ENCODE assay signal across 30 cellular contexts in the genomic region with DNA sequence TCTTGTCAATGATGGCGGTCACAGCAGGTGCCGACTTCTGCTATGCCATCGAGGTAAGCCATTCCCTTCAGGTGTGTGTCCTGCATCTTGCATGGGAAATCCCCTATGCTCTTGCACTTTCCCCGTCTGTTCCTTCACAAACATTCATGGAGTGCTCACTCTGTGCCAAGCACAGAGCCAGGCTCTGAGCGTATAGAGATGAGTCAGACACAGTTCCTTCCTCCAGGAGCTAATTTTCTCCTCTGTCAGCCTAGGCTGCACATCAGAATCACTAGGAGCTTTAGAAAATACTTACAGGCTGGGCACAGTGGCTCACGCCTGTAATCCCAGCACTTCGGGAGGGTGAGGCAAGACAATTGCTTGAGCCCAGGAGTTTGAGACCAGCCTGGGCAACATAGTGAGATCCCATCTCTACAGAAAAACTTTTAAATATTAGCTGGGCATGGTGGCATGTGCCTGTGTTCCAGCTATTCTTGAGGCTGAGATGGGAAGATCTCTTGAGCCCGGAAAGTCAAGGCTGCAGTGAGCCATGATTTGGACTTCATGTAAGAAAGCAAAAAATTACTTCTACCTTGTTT. TPM values are rescaled to one million over a fixed set of nuclear protein-coding genes. Genes with fewer than 3 reads are reported as not detected.
DNase-seq lines count a peak whose midpoint lies in the region; ATAC-seq and TF ChIP-seq lines count a peak whose summit lies in the region.
"Had no signal": no experiment of that assay in that cellular context is flagged by ENCODE, and none has a peak within 500 bp of the region (broad histone marks: within the 10 kb centered on the region; RNA-seq: fewer than 3 reads in every experiment).

No MANE protein-coding gene starts in this region.

- H4K20me1 ChIP-seq in PC-3 (ENCODE audit: low read length): no peaks in the 10 kb centered on the region

- peaks cover 0 to 13% (median 8%) of the 10 kb centered on the region in 3 donors for H3K4me1 Mint-ChIP-seq in T-cell

- H3K27me3 ChIP-seq in PC-3 (ENCODE audit: low read length): no peaks in the 10 kb centered on the region
- H3K27me3 ChIP-seq: BLaER1 treated with 17β-estradiol and CSF1 and Interleukin-3, amounts not matched to agents 10 nM and 100 nM had no signal

- DNase-seq in PC-3 (no peak), coronary artery (ENCODE audit: low spot score) (peak; percentile 64), iris pigment epithelial cell (ENCODE audit: low read depth) (peak; percentile 53), SKM-1 treated with dmso at 0.1 percent for 144 hours (lab: John Stamatoyannopoulos, UW; ENCODE audit: unreplicated experiment) (no peak), midbrain (lab: John Stamatoyannopoulos, UW) (no peak), T-cell (no peak)
- DNase-seq: AML-193; CD4-positive, alpha-beta memory T cell; COR-L47; DMS79; EL; GDM1; GOT3; HCEC 1CT; Kasumi-1; MV-4-11; NCI-H1105; NCI-H1436 treated with DMSO at 0.1 percent for 48 hours; NCI-H187 treated with DMSO at 0.1 percent for 48 hours; NCI-H2171 treated with DMSO at 0.1 percent for 48 hours; NCI-H524; NCI-H82; RPMI8226; SHP77 had no signal

- H3K4me2 ChIP-seq in PC-3 (ENCODE audit: low read length): no peak overlapping the region
- H3K4me2 ChIP-seq: A549 had no signal

- H3F3A ChIP-seq in PC-3 (ENCODE audit: low read length, unreplicated experiment): no peaks in the 10 kb centered on the region

- H2AFZ ChIP-seq in PC-3 (ENCODE audit: low read length): no peak overlapping the region

- H3K9ac ChIP-seq in PC-3 (ENCODE audit: low read length): no peak overlapping the region

- POLR2A ChIA-PET in HEK293 (lab: Yijun Ruan, JAX) (interaction anchor here (1.2 kb wide), 1 partner anchor 14 kb away, joined by 7 read pairs; a partner anchor contains a TSS), PC-3 (lab: Charles Lee; ENCODE audit: unreplicated experiment) (no interaction called here), T-cell (lab: Charles Lee) (no interaction called here)

- H3K9me2 ChIP-seq in PC-3 (replicated peaks; ENCODE audit: low read length): no peaks in the 10 kb centered on the region

- TF ChIP-seq CTCF in HEK293 (tag by site-specific recombination; IDR thresholded peaks at IDR 0.05) (no peak), PC-3 (conservative IDR thresholded peaks at IDR 0.05; ENCODE audit: low read depth, low read length) (no peak), coronary artery (IDR thresholded peaks at IDR 0.05) (no peak)

- H3K27ac Mint-ChIP-seq in T-cell: no peak overlapping the region

- H3K4me3 ChIP-seq in HEK293 (ENCODE audit: low read depth, low read length) (no peak overlapping the region), PC-3 (ENCODE audit: low read length) (no peak overlapping the region), coronary artery (no peak overlapping the region)
- H3K4me3 ChIP-seq: A549; BLaER1 treated with 17β-estradiol and CSF1 and Interleukin-3, amounts not matched to agents 10 nM and 100 nM; GM12878 had no signal

- intact Hi-C loops in PC-3 (cut with micrococcal nuclease): no loop called here

- H3K36me3 ChIP-seq in HEK293 (ENCODE audit: control insufficient read depth in 2 of 2, insufficient read depth in 1 of 2, low read length in 2 of 2) (peaks cover 12 to 58% of the 10 kb centered on the region in 2 experiments; a peak in 2 of 3 replicates), PC-3 (ENCODE audit: low read depth, low read length) (peaks cover 10% of the 10 kb centered on the region; the same call in 1 of the 2 replicates)

- H3K27ac ChIP-seq in HEK293 (ENCODE audit: extremely low read depth, low read depth, low read length): no peak overlapping the region
- H3K27ac ChIP-seq in PC-3 (ENCODE audit: low read length): no peak overlapping the region
- no peak overlapping the region for H3K27ac ChIP-seq in coronary artery
- H3K27ac ChIP-seq: A549, HL-60 had no signal

- BruUV-seq in PC-3 (replicated peaks; lab: Mats Ljungman, UMichigan): no TSS peak

- H3K9me3 Mint-ChIP-seq in T-cell: no peaks in the 10 kb centered on the region
- H3K9me3 Mint-ChIP-seq: CD4-positive, alpha-beta memory T cell had no signal

- no peaks in the 10 kb centered on the region for H3K27me3 Mint-ChIP-seq in T-cell
- H3K27me3 Mint-ChIP-seq: CD4-positive, alpha-beta memory T cell had no signal

- H3K9me3 ChIP-seq in HEK293 (ENCODE audit: control insufficient read depth, insufficient read depth, low read depth, low read length): no peaks in the 10 kb centered on the region
- no peaks in the 10 kb centered on the region for H3K9me3 ChIP-seq in PC-3 (ENCODE audit: low read length)
- H3K9me3 ChIP-seq: A549; BLaER1 treated with 17β-estradiol and CSF1 and Interleukin-3, amounts not matched to agents 10 nM and 100 nM had no signal

- H3K79me2 ChIP-seq in PC-3 (ENCODE audit: low read length): no peaks in the 10 kb centered on the region

- CTCF ChIA-PET in HEK293 (lab: Yijun Ruan, JAX): interaction anchor here (0.6 to 1.4 kb wide), 3 partner anchors 14 to 63 kb away, joined by 3 to 5 read pairs (median 3); a partner anchor contains a TSS
- CTCF ChIA-PET in PC-3 (lab: Charles Lee): interaction anchor here (0.5 to 1.2 kb wide), 2 partner anchors 61 to 62 kb away, joined by 4 to 6 read pairs; a partner anchor contains a TSS
- CTCF ChIA-PET in T-cell (lab: Charles Lee): interaction anchor here (2.9 to 5.3 kb wide), 2 partner anchors 62 kb away, joined by 19 to 71 read pairs; a partner anchor contains a TSS

- H3K4me1 ChIP-seq in HEK293 (ENCODE audit: control insufficient read depth, insufficient read depth, low read length) (peaks cover 3% of the 10 kb centered on the region; the same call in 1 of the 2 replicates), PC-3 (ENCODE audit: insufficient read depth, low read length) (no peaks in the 10 kb centered on the region)

- ATAC-seq in PC-3: peak; percentile 54
- ATAC-seq in HG03139 (IDR thresholded peaks at IDR 0.05; ENCODE audit: unreplicated experiment): no peak
- ATAC-seq in T-cell (replicated peaks in 1 of 4): no peak
- ATAC-seq: A549, GM12878 had no signal

- no peak overlapping the region for H3K4me3 Mint-ChIP-seq in T-cell
- H3K4me3 Mint-ChIP-seq: CD4-positive, alpha-beta memory T cell had no signal

- H3K36me3 Mint-ChIP-seq in T-cell: peaks cover 22% of the 10 kb centered on the region

TF ChIP-seq in HEK293, 187 proteins besides CTCF, POLR2A, EP300 and RAD21:
- no peak for TF ChIP-seq ZBTB8A (tag by site-specific recombination; IDR thresholded peaks at IDR 0.05)
- TF ChIP-seq ZNF121 (tag by site-specific recombination; IDR thresholded peaks at IDR 0.05): peak; percentile 55; the same call in 1 of the 2 replicates

RNA-seq across cellular contexts. Expression of a gene that starts 14.1 kb away (rescaled TPM):
- 46.4 and 48.1 TPM in 2 replicates for total RNA-seq in PC-3 (2014; rRNA removed)
- total RNA-seq in T-cell: 10 to 100 TPM; 80.1 to 92.4 (median 87.2) TPM

RNA-seq across cellular contexts. Expression of a gene that starts 14.1 kb away (rescaled TPM):
- total RNA-seq in PC-3 (2014; rRNA removed): 12.6 TPM in 2 replicates
- 10 to 100 TPM; 42.5 to 50.3 (median 43.9) TPM for total RNA-seq in T-cell

Comparison
In these comparisons a context has a peak if more than half of its experiments do, and no peak if none do; other contexts are left out.
1. DNase-seq: peak in coronary artery (single experiment) and iris pigment epithelial cell (single experiment); none in PC-3 (single experiment), SKM-1 treated with dmso at 0.1 percent for 144 hours (single experiment), midbrain (single experiment) and T-cell (0 of 34).